In genomic region chr2:30897539-30897938, GRCh38 we compare ENCODE assay signal across 24 cellular contexts.
DNase-seq lines count a peak whose midpoint lies in the region; ATAC-seq, FAIRE-seq and TF ChIP-seq lines count a peak whose summit lies in the region.
"Had no signal": no experiment of that assay in that cellular context is flagged by ENCODE, and none has a peak within 500 bp of the region (broad histone marks: within the 10 kb centered on the region; RNA-seq: fewer than 3 reads in every experiment).

No MANE protein-coding gene starts in this region.

- no peak for FAIRE-seq in K562 (lab: Jason Lieb, UNC)
- FAIRE-seq: A204.1, D721Med, G401.6, GM12892 had no signal

- H3K9me3 Mint-ChIP-seq in endodermal cell: peaks cover 3% of the 10 kb centered on the region
- no peaks in the 10 kb centered on the region for H3K9me3 Mint-ChIP-seq in type B pancreatic cell
- H3K9me3 Mint-ChIP-seq: CD4-positive, alpha-beta T cell had no signal

- BruUV-seq in K562 (replicated peaks; lab: Mats Ljungman, UMichigan): no TSS peak

- H3K9me3 ChIP-seq in K562 (replicated peaks; ENCODE audit: control insufficient read depth, insufficient read depth, low read depth, low read length): no peaks in the 10 kb centered on the region
- H3K9me3 ChIP-seq in endodermal cell (ENCODE audit: control insufficient read depth, low read length): no peaks in the 10 kb centered on the region
- H3K9me3 ChIP-seq: BE2C had no signal

- H3K27me3 ChIP-seq in K562 (ENCODE audit: control insufficient read depth in 2 of 2, insufficient read depth in 2 of 2, low read length in 2 of 2) (peaks cover 9 to 33% of the 10 kb centered on the region in 2 experiments; a peak in 3 of 5 replicates), endodermal cell (ENCODE audit: control insufficient read depth, insufficient read depth, low read length, poor library complexity, severe bottlenecking) (no peaks in the 10 kb centered on the region)
- H3K27me3 ChIP-seq: BE2C; BLaER1 treated with 17β-estradiol and CSF1 and Interleukin-3, amounts not matched to agents 10 nM and 100 nM had no signal

- no peak overlapping the region for H3K4me2 ChIP-seq in K562 (ENCODE audit: insufficient read depth, low read length)
- H3K4me2 ChIP-seq: BLaER1 treated with 17β-estradiol and CSF1 and Interleukin-3, amounts not matched to agents 10 nM and 100 nM had no signal

- no peaks in the 10 kb centered on the region for H3K4me1 ChIP-seq in K562 (replicated peaks in 1 of 2; ENCODE audit: control insufficient read depth in 2 of 2, insufficient read depth in 2 of 2, low read length in 2 of 2)
- no peaks in the 10 kb centered on the region for H3K4me1 ChIP-seq in endodermal cell (ENCODE audit: control insufficient read depth, insufficient read depth, low read length)
- H3K4me1 ChIP-seq: BE2C; BLaER1 treated with 17β-estradiol and CSF1 and Interleukin-3, amounts not matched to agents 10 nM and 100 nM had no signal

- H2AFZ ChIP-seq in K562 (ENCODE audit: low read depth, low read length): no peak overlapping the region

- H3K4me3 Mint-ChIP-seq in endodermal cell (no peak overlapping the region), type B pancreatic cell (no peak overlapping the region)
- H3K4me3 Mint-ChIP-seq: CD14-positive monocyte; CD4-positive, alpha-beta T cell; CD8-positive, alpha-beta memory T cell; H9 had no signal

- H3K79me2 ChIP-seq in K562 (ENCODE audit: control insufficient read depth, insufficient read depth, low read length): no peaks in the 10 kb centered on the region

- TF ChIP-seq POLR2A in K562 (conservative IDR thresholded peaks at IDR 0.05): no peak

- H3K27ac Mint-ChIP-seq in endodermal cell (no peak overlapping the region), type B pancreatic cell (no peak overlapping the region)
- H3K27ac Mint-ChIP-seq: CD14-positive monocyte; CD4-positive, alpha-beta T cell; CD8-positive, alpha-beta memory T cell; H9 had no signal

- H3K36me3 ChIP-seq in K562 (ENCODE audit: control insufficient read depth, insufficient read depth, low read length) (no peaks in the 10 kb centered on the region), endodermal cell (ENCODE audit: control insufficient read depth, insufficient read depth, low read length) (no peaks in the 10 kb centered on the region)
- H3K36me3 ChIP-seq: BE2C had no signal

- TF ChIP-seq CTCF in K562 (IDR thresholded peaks at IDR 0.05 in 2 of 3, conservative IDR thresholded peaks at IDR 0.05 in 1 of 3; ENCODE audit: insufficient read depth in 2 of 3, low read depth in 1 of 3, low read length in 3 of 3) (no peak), endodermal cell (conservative IDR thresholded peaks at IDR 0.05) (no peak), type B pancreatic cell (conservative IDR thresholded peaks at IDR 0.05) (no peak)

- intact Hi-C loops in K562 (cut with micrococcal nuclease): no loop called here

- H4K20me1 ChIP-seq in K562 (replicated peaks; ENCODE audit: control insufficient read depth, insufficient read depth, low read length): no peaks in the 10 kb centered on the region
- H4K20me1 ChIP-seq: BLaER1 treated with 17β-estradiol and CSF1 and Interleukin-3, amounts not matched to agents 10 nM and 100 nM had no signal

- H3K9ac ChIP-seq in K562 (ENCODE audit: insufficient read depth in 1 of 2, low read depth in 2 of 2, low read length in 2 of 2): no peak overlapping the region
- H3K9ac ChIP-seq in endodermal cell (ENCODE audit: extremely low read depth, low read length, poor library complexity, severe bottlenecking): no peak overlapping the region
- H3K9ac ChIP-seq: BLaER1 treated with 17β-estradiol and CSF1 and Interleukin-3, amounts not matched to agents 10 nM and 100 nM had no signal

- H3K4me1 Mint-ChIP-seq in endodermal cell (peaks cover 5% of the 10 kb centered on the region), type B pancreatic cell (ENCODE audit: unreplicated experiment) (no peaks in the 10 kb centered on the region)
- H3K4me1 Mint-ChIP-seq: CD14-positive monocyte; CD8-positive, alpha-beta memory T cell had no signal

- peak; percentile 32; the same call in 1 of the 3 replicates for ATAC-seq in K562
- ATAC-seq: HCT116 had no signal

- no peak overlapping the region for H3K27ac ChIP-seq in K562 (ENCODE audit: extremely low read depth, low read depth, low read length)
- no peak overlapping the region for H3K27ac ChIP-seq in endodermal cell (ENCODE audit: low read depth, low read length)
- H3K27ac ChIP-seq: 22Rv1; BLaER1 treated with 17β-estradiol and CSF1 and Interleukin-3, amounts not matched to agents 10 nM and 100 nM had no signal

- no peaks in the 10 kb centered on the region for H3K9me1 ChIP-seq in K562 (ENCODE audit: control insufficient read depth, insufficient read depth, low read length)

- no peak for TF ChIP-seq RAD21 in K562 (CRISPR knock-in tag; conservative IDR thresholded peaks at IDR 0.05 in 1 of 2, IDR thresholded peaks at IDR 0.05 in 1 of 2)

- POLR2A ChIA-PET in K562 (lab: Yijun Ruan, JAX): no interaction called here

- TF ChIP-seq EP300 in K562 (IDR thresholded peaks at IDR 0.05; ENCODE audit: low read length): no peak

- H3K4me3 ChIP-seq in K562 (no peak overlapping the region), endodermal cell (ENCODE audit: low read length) (no peak overlapping the region)
- H3K4me3 ChIP-seq: BLaER1 treated with 17β-estradiol and CSF1 and Interleukin-3, amounts not matched to agents 10 nM and 100 nM had no signal

- DNase-seq in activated CD8-positive, alpha-beta memory T cell treated with anti-CD3 and anti-CD28 coated beads, Interleukin-2, amount 50 U/mL, for 48 hours: peak; percentile 3
- DNase-seq in activated CD8-positive, alpha-beta memory T cell treated with anti-CD3 and anti-CD28 coated beads, Interleukin-2, amount 50 U/mL, for 4 hours: no peak
- DNase-seq in K562 (ENCODE audit: extremely low read depth in 1 of 4, low spot score in 3 of 4): no peak
- DNase-seq in endodermal cell: peak; percentile 42
- DNase-seq in type B pancreatic cell (ENCODE audit: extremely low spot score, unreplicated experiment): peak; percentile 51
- no peak for DNase-seq in activated CD4-positive, alpha-beta T cell treated with anti-CD3 and anti-CD28 coated beads, Interleukin-2, amount 50 U/mL, for 4 hours
- no peak for DNase-seq in NCI-H2081 (lab: John Stamatoyannopoulos, UW)
- no peak for DNase-seq in DMS79 treated with DMSO at 0.1 percent for 48 hours (lab: John Stamatoyannopoulos, UW)
- DNase-seq: ACHN; AML-193; BE2C; CD4-positive, alpha-beta T cell; CD8-positive, alpha-beta memory T cell; DMS 273 treated with DMSO at 0.1 percent for 48 hours; DMS79; H9 had no signal

- H3K27me3 Mint-ChIP-seq in endodermal cell (ENCODE audit: insufficient read depth) (peaks cover 4% of the 10 kb centered on the region), type B pancreatic cell (peaks cover 43% of the 10 kb centered on the region)

- CTCF ChIA-PET in K562 (lab: Yijun Ruan, JAX; ENCODE audit: low intra/inter-chr PET ratio): no interaction called here

- 0% methylated on average over 13 of the region's 13 CpGs for WGBS in K562 (ENCODE audit: insufficient coverage, low coverage, missing lambda C conversion rate)
- 92 to 100% methylated on average over 11 to 13 of the region's 13 CpGs for WGBS in endodermal cell (ENCODE audit: insufficient coverage in 1 of 2, insufficient read length in 1 of 2), 2 experiments

- in situ Hi-C loops in K562 (cut with MboI): no loop called here

- no peaks in the 10 kb centered on the region for H3K36me3 Mint-ChIP-seq in endodermal cell (ENCODE audit: low read depth)
- H3K36me3 Mint-ChIP-seq in type B pancreatic cell: no peaks in the 10 kb centered on the region
- H3K36me3 Mint-ChIP-seq: CD14-positive monocyte; CD8-positive, alpha-beta memory T cell had no signal

TF ChIP-seq in K562, 482 proteins besides CTCF, POLR2A, EP300 and RAD21:
- TF ChIP-seq PURB (CRISPR knock-in tag; IDR thresholded peaks at IDR 0.05; ENCODE audit: low read depth): no peak
- TF ChIP-seq KDM4B (IDR thresholded peaks at IDR 0.05; ENCODE audit: borderline replicate concordance in 2 of 2, low read depth in 1 of 2): no peak
- TF ChIP-seq ETS2 (tag; IDR thresholded peaks at IDR 0.05; ENCODE audit: borderline replicate concordance, poor library complexity, severe bottlenecking): no peak
- no peak for TF ChIP-seq SIN3A (IDR thresholded peaks at IDR 0.05; ENCODE audit: borderline replicate concordance in 2 of 2, control insufficient read depth in 1 of 2, low read depth in 2 of 2, low read length in 2 of 2)
- no peak for TF ChIP-seq ETV1 (tag; conservative IDR thresholded peaks at IDR 0.05; ENCODE audit: low read depth)
- TF ChIP-seq ZBED1 (IDR thresholded peaks at IDR 0.05): no peak
- no peak for TF ChIP-seq ZNF717 (CRISPR knock-in tag; IDR thresholded peaks at IDR 0.05)
- no peak for TF ChIP-seq ZNF408 (CRISPR knock-in tag; IDR thresholded peaks at IDR 0.05; ENCODE audit: low read depth)
- no peak for TF ChIP-seq ZNF212 (CRISPR knock-in tag; IDR thresholded peaks at IDR 0.05)
- no peak for TF ChIP-seq GABPA (tag; conservative IDR thresholded peaks at IDR 0.05; ENCODE audit: low read depth)
- TF ChIP-seq TBL1XR1 (IDR thresholded peaks at IDR 0.05; ENCODE audit: low read length in 2 of 2): no peak
- TF ChIP-seq NR4A1 (CRISPR knock-in tag; IDR thresholded peaks at IDR 0.05): no peak
- TF ChIP-seq NR4A1 (tag; IDR thresholded peaks at IDR 0.05): no peak
- TF ChIP-seq CTCFL (IDR thresholded peaks at IDR 0.05; ENCODE audit: borderline replicate concordance, insufficient read depth, low read depth, low read length, poor library complexity, severe bottlenecking): no peak
- TF ChIP-seq ZNF12 (CRISPR knock-in tag; IDR thresholded peaks at IDR 0.05): no peak
TF ChIP-seq in K562: peak in this region for 0.

Comparison
In these comparisons a context has a peak if more than half of its experiments do, and no peak if none do; other contexts are left out.
1. DNase-seq: peak in activated CD8-positive, alpha-beta memory T cell treated with anti-CD3 and anti-CD28 coated beads, Interleukin-2, amount 50 U/mL, for 48 hours (single experiment), endodermal cell (single experiment) and type B pancreatic cell (single experiment); none in activated CD8-positive, alpha-beta memory T cell treated with anti-CD3 and anti-CD28 coated beads, Interleukin-2, amount 50 U/mL, for 4 hours (single experiment), K562 (0 of 4), activated CD4-positive, alpha-beta T cell treated with anti-CD3 and anti-CD28 coated beads, Interleukin-2, amount 50 U/mL, for 4 hours (0 of 2), NCI-H2081 (0 of 2) and DMS79 treated with DMSO at 0.1 percent for 48 hours (single experiment).